In genomic region chr1:23559985-23560755, GRCh38 we compare ENCODE assay signal across 8 cellular contexts. TPM values are rescaled to one million over a fixed set of nuclear protein-coding genes. Genes with fewer than 3 reads are reported as not detected.
DNase-seq lines count a peak whose midpoint lies in the region; ATAC-seq lines count a peak whose summit lies in the region.

No MANE protein-coding gene starts in this region.

- H3K9me3 ChIP-seq in iPS-18c (ENCODE audit: control insufficient read depth, insufficient read depth, low read length) (no peaks in the 10 kb centered on the region), subcutaneous abdominal adipose tissue (ENCODE audit: control insufficient read depth in 5 of 5, low read length in 5 of 5) (no peaks in the 10 kb centered on the region)

- H3K36me3 Mint-ChIP-seq in activated T-cell treated with anti-CD3 and anti-CD28 coated beads, Interleukin-2, amount 50 U/mL, for 4 hours (ENCODE audit: insufficient read depth), result no peaks in the 10 kb centered on the region
- H3K36me3 Mint-ChIP-seq in activated CD8-positive, alpha-beta T cell treated with anti-CD3 and anti-CD28 coated beads, Interleukin-2, amount 10 ng/mL, durations not matched to agents 7 days and 5 days (ENCODE audit: low read depth), result peaks cover 20% of the 10 kb centered on the region

- H3K27ac ChIP-seq in subcutaneous abdominal adipose tissue (ENCODE audit: low read depth, low read length), result peak overlapping the region; percentile 96

- ATAC-seq in activated T-cell treated with anti-CD3 and anti-CD28 coated beads, Interleukin-2, amount 50 U/mL, for 4 hours, result no peak
- no peak for ATAC-seq in activated CD8-positive, alpha-beta T cell treated with anti-CD3 and anti-CD28 coated beads, Interleukin-2, amount 10 ng/mL, durations not matched to agents 7 days and 5 days
- ATAC-seq in GM21423 (IDR thresholded peaks at IDR 0.05; ENCODE audit: unreplicated experiment), result no peak
- no peak for ATAC-seq in HG02870 (IDR thresholded peaks at IDR 0.05; ENCODE audit: unreplicated experiment)

- CTCF ChIA-PET in activated CD8-positive, alpha-beta T cell treated with anti-CD3 and anti-CD28 coated beads, Interleukin-2, amount 10 ng/mL, durations not matched to agents 7 days and 5 days (lab: Charles Lee), result interaction anchor here (0.9 to 23.9 kb wide), 12 partner anchors 13 to 72 kb away, joined by 3 to 1062 read pairs (median 8); no protein-coding TSS in a partner anchor

- H3K9me3 Mint-ChIP-seq in activated T-cell treated with anti-CD3 and anti-CD28 coated beads, Interleukin-2, amount 50 U/mL, for 4 hours, result no peaks in the 10 kb centered on the region
- no peaks in the 10 kb centered on the region for H3K9me3 Mint-ChIP-seq in activated CD8-positive, alpha-beta T cell treated with anti-CD3 and anti-CD28 coated beads, Interleukin-2, amount 10 ng/mL, durations not matched to agents 7 days and 5 days (ENCODE audit: insufficient read depth)

- H3K27ac Mint-ChIP-seq in activated CD8-positive, alpha-beta T cell treated with anti-CD3 and anti-CD28 coated beads, Interleukin-2, amount 10 ng/mL, durations not matched to agents 7 days and 5 days, result peak overlapping the region; percentile 87

- peak overlapping the region; percentile 48 to 79 (median 76) for H3K9ac ChIP-seq in subcutaneous abdominal adipose tissue (ENCODE audit: low read length in 5 of 5)

- H3K4me3 ChIP-seq in iPS-18c (ENCODE audit: insufficient read depth, low read depth, low read length) (peak overlapping the region; percentile 79; the same call in 1 of the 2 replicates), subcutaneous abdominal adipose tissue (ENCODE audit: low read depth in 1 of 5, low read length in 5 of 5) (peak overlapping the region; percentile 69 to 99 (median 87))

- peaks cover 0 to 5% (median 0%) of the 10 kb centered on the region in 5 donors for H3K36me3 ChIP-seq in subcutaneous abdominal adipose tissue (ENCODE audit: control insufficient read depth in 5 of 5, insufficient read depth in 5 of 5, low read length in 5 of 5)

- peaks cover 0 to 7% (median 0%) of the 10 kb centered on the region in 5 donors for H3K27me3 ChIP-seq in subcutaneous abdominal adipose tissue (ENCODE audit: control insufficient read depth in 5 of 5, insufficient read depth in 4 of 5, low read length in 5 of 5)

- no peak for DNase-seq in activated T-cell treated with anti-CD3 and anti-CD28 coated beads, Interleukin-2, amount 50 U/mL, for 4 hours
- DNase-seq in activated T-cell treated with anti-CD3 and anti-CD28 coated beads for 4 hours, result no peak
- no peak for DNase-seq in activated CD8-positive, alpha-beta T cell treated with anti-CD3 and anti-CD28 coated beads, Interleukin-2, amount 10 ng/mL, durations not matched to agents 7 days and 5 days
- DNase-seq in GDM1 (lab: John Stamatoyannopoulos, UW), result no peak

- H3K4me3 Mint-ChIP-seq in activated T-cell treated with anti-CD3 and anti-CD28 coated beads, Interleukin-2, amount 50 U/mL, for 4 hours, result peak overlapping the region; percentile 89
- peak overlapping the region; percentile 95 for H3K4me3 Mint-ChIP-seq in activated CD8-positive, alpha-beta T cell treated with anti-CD3 and anti-CD28 coated beads, Interleukin-2, amount 10 ng/mL, durations not matched to agents 7 days and 5 days

- peaks cover 4% of the 10 kb centered on the region for H3K27me3 Mint-ChIP-seq in activated T-cell treated with anti-CD3 and anti-CD28 coated beads, Interleukin-2, amount 50 U/mL, for 4 hours (ENCODE audit: low read depth)
- H3K27me3 Mint-ChIP-seq in activated CD8-positive, alpha-beta T cell treated with anti-CD3 and anti-CD28 coated beads, Interleukin-2, amount 10 ng/mL, durations not matched to agents 7 days and 5 days (ENCODE audit: low read depth), result peaks cover 39% of the 10 kb centered on the region

- POLR2A ChIA-PET in activated CD8-positive, alpha-beta T cell treated with anti-CD3 and anti-CD28 coated beads, Interleukin-2, amount 10 ng/mL, durations not matched to agents 7 days and 5 days (lab: Charles Lee), result interaction anchor here (0.6 to 7.5 kb wide), 12 partner anchors 10 to 77 kb away, joined by 3 to 69 read pairs (median 8); no protein-coding TSS in a partner anchor

- H3K4me1 Mint-ChIP-seq in activated T-cell treated with anti-CD3 and anti-CD28 coated beads, Interleukin-2, amount 50 U/mL, for 4 hours (ENCODE audit: low read depth), result peaks cover 69% of the 10 kb centered on the region
- H3K4me1 Mint-ChIP-seq in activated CD8-positive, alpha-beta T cell treated with anti-CD3 and anti-CD28 coated beads, Interleukin-2, amount 10 ng/mL, durations not matched to agents 7 days and 5 days (ENCODE audit: low read depth), result peaks cover 66% of the 10 kb centered on the region

- H3K4me1 ChIP-seq in subcutaneous abdominal adipose tissue (ENCODE audit: control insufficient read depth in 5 of 5, insufficient read depth in 5 of 5, low read length in 5 of 5), result peaks cover 27 to 81% (median 65%) of the 10 kb centered on the region in 5 donors

RNA-seq across cellular contexts. Expression of gene ID3, which starts 0.9 kb away (rescaled TPM):
- 10 to 100 TPM; 15.1 to 17.1 (median 15.1) TPM for total RNA-seq in activated T-cell treated with anti-CD3 and anti-CD28 coated beads, Interleukin-2, amount 50 U/mL, for 4 hours
- 10 to 100 TPM; 31.4 to 34.4 TPM for total RNA-seq in activated CD8-positive, alpha-beta T cell treated with anti-CD3 and anti-CD28 coated beads, Interleukin-2, amount 10 ng/mL, durations not matched to agents 7 days and 5 days

RNA-seq across cellular contexts. Expression of gene E2F2, which starts 29.1 kb away (rescaled TPM):
- 1 to 10 TPM; 5.5 to 9.3 (median 7.2) TPM for total RNA-seq in activated T-cell treated with anti-CD3 and anti-CD28 coated beads, Interleukin-2, amount 50 U/mL, for 4 hours
- 10 to 100 TPM; 75.0 to 80.3 TPM for total RNA-seq in activated CD8-positive, alpha-beta T cell treated with anti-CD3 and anti-CD28 coated beads, Interleukin-2, amount 10 ng/mL, durations not matched to agents 7 days and 5 days

Comparison
In these comparisons a context has a peak if more than half of its experiments do, and no peak if none do; other contexts are left out.
1. RNA of gene E2F2, which starts 29.1 kb away (total RNA-seq): 75.0 to 80.3 TPM in activated CD8-positive, alpha-beta T cell treated with anti-CD3 and anti-CD28 coated beads, Interleukin-2, amount 10 ng/mL, durations not matched to agents 7 days and 5 days; 5.5 to 9.3 TPM in activated T-cell treated with anti-CD3 and anti-CD28 coated beads, Interleukin-2, amount 50 U/mL, for 4 hours; every median in the first group is over 4 times any median in the second.